9 cellular contexts compared by ENCODE assay signal in genomic region chr2:99662761-99663341, GRCh38.
DNase-seq lines count a peak whose midpoint lies in the region; ATAC-seq and TF ChIP-seq lines count a peak whose summit lies in the region.
"Had no signal": no experiment of that assay in that cellular context is flagged by ENCODE, and none has a peak within 500 bp of the region (broad histone marks: within the 10 kb centered on the region; RNA-seq: fewer than 3 reads in every experiment).

No MANE protein-coding gene starts in this region.

- H3K79me2 ChIP-seq in smooth muscle cell (ENCODE audit: low read depth), result no peaks in the 10 kb centered on the region

- TF ChIP-seq CTCF in smooth muscle cell (IDR thresholded peaks at IDR 0.05; ENCODE audit: borderline replicate concordance, insufficient read depth, poor library complexity, severe bottlenecking), result no peak
- no peak for TF ChIP-seq CTCF in esophagus squamous epithelium (IDR thresholded peaks at IDR 0.05)

- H3K27ac ChIP-seq in smooth muscle cell (ENCODE audit: low read depth) (peak overlapping the region; percentile 59), esophagus squamous epithelium (peak overlapping the region in 1 of 4 donors; percentile 46)
- H3K27ac ChIP-seq: thyroid gland had no signal

- intact Hi-C loops in esophagus squamous epithelium (cut with DNase I), result no loop called here

- H3K4me2 ChIP-seq in smooth muscle cell, result peak overlapping the region; percentile 49

- in situ Hi-C loops in HAP-1 (cut with MboI; ENCODE audit: low sequenced_read_pairs), result no loop called here

- no peak for TF ChIP-seq POLR2A in esophagus squamous epithelium (IDR thresholded peaks at IDR 0.05)

- H3K9me3 ChIP-seq in HAP-1, result no peaks in the 10 kb centered on the region
- no peaks in the 10 kb centered on the region for H3K9me3 ChIP-seq in smooth muscle cell (replicated peaks; ENCODE audit: low read depth)
- no peaks in the 10 kb centered on the region for H3K9me3 ChIP-seq in esophagus squamous epithelium
- H3K9me3 ChIP-seq: thyroid gland had no signal

- ATAC-seq in SK-N-SH treated with all-trans-retinoic acid at 6 μM for 48 hours (peak; percentile 93), HG02610 (IDR thresholded peaks at IDR 0.05; ENCODE audit: unreplicated experiment) (no peak)

- H3K36me3 ChIP-seq in HAP-1 (replicated peaks) (no peaks in the 10 kb centered on the region), smooth muscle cell (ENCODE audit: low read depth) (no peaks in the 10 kb centered on the region), esophagus squamous epithelium (no peaks in the 10 kb centered on the region)
- H3K36me3 ChIP-seq: thyroid gland had no signal

- H3K4me3 ChIP-seq in HAP-1 (no peak overlapping the region), smooth muscle cell (no peak overlapping the region), esophagus squamous epithelium (no peak overlapping the region)
- H3K4me3 ChIP-seq: thyroid gland had no signal

- H4K20me1 ChIP-seq in smooth muscle cell (ENCODE audit: low read depth), result no peaks in the 10 kb centered on the region

- no peak overlapping the region for H3K9ac ChIP-seq in smooth muscle cell (ENCODE audit: low read depth)

- 5% methylated on average over 2 of the region's 2 CpGs for WGBS in smooth muscle cell (ENCODE audit: low lambda C conversion rate)
- WGBS in esophagus squamous epithelium, 2 donors, result 6 to 14% methylated on average over 2 of the region's 2 CpGs

- H3K4me1 ChIP-seq in HAP-1 (peaks cover 14% of the 10 kb centered on the region), smooth muscle cell (ENCODE audit: low read depth) (no peaks in the 10 kb centered on the region), esophagus squamous epithelium (peaks cover 0 to 18% (median 0%) of the 10 kb centered on the region in 3 donors)

- H2AFZ ChIP-seq in smooth muscle cell (ENCODE audit: low read depth), result no peak overlapping the region

- DNase-seq in HAP-1 (ENCODE audit: low spot score in 2 of 2), result peak; percentile 71 to 91
- DNase-seq in glomerular visceral epithelial cell (ENCODE audit: extremely low spot score), result peak; percentile 75
- DNase-seq in smooth muscle cell (lab: John Stamatoyannopoulos, UW; ENCODE audit: unreplicated experiment), result no peak
- no peak for DNase-seq in esophagus squamous epithelium (lab: John Stamatoyannopoulos, UW)
- DNase-seq in NCI-H2196 treated with DMSO at 0.1 percent for 48 hours (lab: John Stamatoyannopoulos, UW; ENCODE audit: unreplicated experiment), result no peak
- DNase-seq: T-helper 2 cell had no signal

- no peaks in the 10 kb centered on the region for H3F3A ChIP-seq in smooth muscle cell (ENCODE audit: low read depth)

- H3K27me3 ChIP-seq in HAP-1 (ENCODE audit: low read depth), result no peaks in the 10 kb centered on the region
- no peaks in the 10 kb centered on the region for H3K27me3 ChIP-seq in smooth muscle cell (ENCODE audit: low read depth)
- no peaks in the 10 kb centered on the region for H3K27me3 ChIP-seq in esophagus squamous epithelium
- H3K27me3 ChIP-seq: thyroid gland had no signal

TF ChIP-seq in SK-N-SH treated with all-trans-retinoic acid at 6 μM for 48 hours, 23 proteins besides CTCF, POLR2A, EP300 and RAD21 (continues in another document):
- TF ChIP-seq PATZ1 (CRISPR knock-in tag; IDR thresholded peaks at IDR 0.05; ENCODE audit: borderline replicate concordance) (peak; percentile 88), ZFP3 (CRISPR knock-in tag; IDR thresholded peaks at IDR 0.05) (peak; percentile 68; the same call in 1 of the 2 replicates), ARNTL (CRISPR knock-in tag; IDR thresholded peaks at IDR 0.05; ENCODE audit: borderline replicate concordance, low read depth) (no peak), TCF4 (CRISPR knock-in tag; IDR thresholded peaks at IDR 0.05; ENCODE audit: borderline replicate concordance) (peak; percentile 39; the same call in 1 of the 2 replicates), ISL1 (CRISPR knock-in tag; IDR thresholded peaks at IDR 0.05) (peak; percentile 95), ZFP30 (CRISPR knock-in tag; IDR thresholded peaks at IDR 0.05) (no peak), ZNF70 (CRISPR knock-in tag; IDR thresholded peaks at IDR 0.05) (no peak), ZNF565 (CRISPR knock-in tag; conservative IDR thresholded peaks at IDR 0.05; ENCODE audit: low read depth) (no peak), GLIS3 (CRISPR knock-in tag; IDR thresholded peaks at IDR 0.05) (no peak), RARB (CRISPR knock-in tag; IDR thresholded peaks at IDR 0.05) (peak; percentile 78; the same call in 1 of the 2 replicates), TOX (CRISPR knock-in tag; IDR thresholded peaks at IDR 0.05; ENCODE audit: borderline replicate concordance) (peak; percentile 93), PPARA (CRISPR knock-in tag; IDR thresholded peaks at IDR 0.05; ENCODE audit: borderline replicate concordance) (no peak), CSDC2 (CRISPR knock-in tag; IDR thresholded peaks at IDR 0.05) (no peak), SNAI2 (CRISPR knock-in tag; IDR thresholded peaks at IDR 0.05) (no peak), ESRRG (CRISPR knock-in tag; IDR thresholded peaks at IDR 0.05) (peak; percentile 59; the same call in 1 of the 2 replicates), ZNF8 (CRISPR knock-in tag; IDR thresholded peaks at IDR 0.05) (peak; percentile 24; the same call in 1 of the 2 replicates), ZC3H10 (CRISPR knock-in tag; IDR thresholded peaks at IDR 0.05) (peak; percentile 87), TSHZ2 (CRISPR knock-in tag; IDR thresholded peaks at IDR 0.05) (peak; percentile 81; the same call in 1 of the 2 replicates), POU6F1 (CRISPR knock-in tag; IDR thresholded peaks at IDR 0.05; ENCODE audit: borderline replicate concordance, low read depth) (no peak), OSR1 (CRISPR knock-in tag; IDR thresholded peaks at IDR 0.05) (no peak), CREB5 (CRISPR knock-in tag; IDR thresholded peaks at IDR 0.05; ENCODE audit: low read depth) (peak; percentile 85)

Comparison
In these comparisons a context has a peak if more than half of its experiments do, and no peak if none do; other contexts are left out.
1. DNase-seq: peak in HAP-1 (2 of 2) and glomerular visceral epithelial cell (single experiment); none in smooth muscle cell (single experiment), esophagus squamous epithelium (single experiment) and NCI-H2196 treated with DMSO at 0.1 percent for 48 hours (single experiment).